In the genomic region with DNA sequence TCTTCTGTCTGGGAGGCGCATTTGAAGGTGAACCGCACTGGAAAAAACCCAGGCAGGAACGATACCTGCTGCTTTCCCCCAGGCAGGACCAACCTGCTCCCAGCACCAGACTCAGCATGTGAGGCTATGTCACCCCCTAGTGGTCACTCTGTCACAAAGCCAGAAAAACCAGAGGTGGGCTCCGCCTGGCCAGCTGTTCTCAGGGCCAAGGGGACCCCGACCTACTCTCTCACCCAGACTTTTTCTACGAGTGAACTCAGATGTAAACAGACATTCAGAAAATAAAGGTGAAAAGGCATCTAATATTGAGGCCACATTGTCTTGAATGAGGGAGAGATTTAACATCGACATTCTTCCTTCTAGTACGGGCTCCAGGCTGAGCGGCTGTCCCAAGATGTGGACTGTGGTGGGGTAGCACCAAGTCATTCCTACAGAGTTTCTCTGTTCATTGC, we compare ENCODE assay signal across 8 cellular contexts.
DNase-seq lines count a peak whose midpoint lies in the region; ATAC-seq and TF ChIP-seq lines count a peak whose summit lies in the region.

No MANE protein-coding gene starts in this region.

- H3K9me3 ChIP-seq in CD4-positive, alpha-beta T cell (ENCODE audit: control insufficient read depth, low read length), result no peaks in the 10 kb centered on the region

- no peaks in the 10 kb centered on the region for H3K27me3 Mint-ChIP-seq in CD4-positive, alpha-beta T cell
- H3K27me3 Mint-ChIP-seq in WTC11 (ENCODE audit: low read depth), result peaks cover 8% of the 10 kb centered on the region
- H3K27me3 Mint-ChIP-seq in central memory CD8-positive, alpha-beta T cell, result no peaks in the 10 kb centered on the region

- no peak overlapping the region for H3K27ac ChIP-seq in CD4-positive, alpha-beta T cell (ENCODE audit: low read depth, low read length)

- no peaks in the 10 kb centered on the region for H3K9me3 Mint-ChIP-seq in CD4-positive, alpha-beta T cell
- no peaks in the 10 kb centered on the region for H3K9me3 Mint-ChIP-seq in WTC11
- H3K9me3 Mint-ChIP-seq in central memory CD8-positive, alpha-beta T cell, result no peaks in the 10 kb centered on the region

- CTCF ChIA-PET in CD4-positive, alpha-beta T cell (lab: Charles Lee), result interaction anchor here (0.6 to 1.2 kb wide), 4 partner anchors 11 to 126 kb away, joined by 3 to 4 read pairs (median 4); no protein-coding TSS in a partner anchor
- CTCF ChIA-PET in WTC11 (lab: Charles Lee), result interaction anchor here (0.6 to 5.7 kb wide), 42 partner anchors 8 to 665 kb away, joined by 3 to 35 read pairs (median 5); a partner anchor contains a TSS

- POLR2A ChIA-PET in CD4-positive, alpha-beta T cell (lab: Charles Lee), result interaction anchor here (0.6 kb wide), 1 partner anchor 118 kb away, joined by 3 read pairs; a partner anchor contains a TSS
- POLR2A ChIA-PET in WTC11 (lab: Charles Lee), result no interaction called here

- H3K27ac Mint-ChIP-seq in CD4-positive, alpha-beta T cell, result peak overlapping the region; percentile 67
- H3K27ac Mint-ChIP-seq in WTC11, result no peak overlapping the region
- H3K27ac Mint-ChIP-seq in central memory CD8-positive, alpha-beta T cell (ENCODE audit: low read depth), result peak overlapping the region; percentile 47

- H3K4me3 Mint-ChIP-seq in CD4-positive, alpha-beta T cell, result no peak overlapping the region
- H3K4me3 Mint-ChIP-seq in WTC11, result no peak overlapping the region
- no peak overlapping the region for H3K4me3 Mint-ChIP-seq in central memory CD8-positive, alpha-beta T cell

- peaks cover 40% of the 10 kb centered on the region for H3K4me1 Mint-ChIP-seq in CD4-positive, alpha-beta T cell (ENCODE audit: low read depth)
- peaks cover 35% of the 10 kb centered on the region for H3K4me1 Mint-ChIP-seq in WTC11
- peaks cover 20% of the 10 kb centered on the region for H3K4me1 Mint-ChIP-seq in central memory CD8-positive, alpha-beta T cell

- no peaks in the 10 kb centered on the region for H3K36me3 Mint-ChIP-seq in CD4-positive, alpha-beta T cell (ENCODE audit: low read depth)
- H3K36me3 Mint-ChIP-seq in WTC11, result no peaks in the 10 kb centered on the region
- H3K36me3 Mint-ChIP-seq in central memory CD8-positive, alpha-beta T cell (ENCODE audit: insufficient read depth), result peaks cover 7% of the 10 kb centered on the region

- H3K27me3 ChIP-seq in CD4-positive, alpha-beta T cell (ENCODE audit: control insufficient read depth, insufficient read depth, low read length), result no peaks in the 10 kb centered on the region

- peak; percentile 97 for TF ChIP-seq CTCF in CD4-positive, alpha-beta T cell (IDR thresholded peaks at IDR 0.05)
- TF ChIP-seq CTCF in WTC11 (IDR thresholded peaks at IDR 0.05), result peak; percentile 88

- ATAC-seq in CD4-positive, alpha-beta T cell (ENCODE audit: poor library complexity), result peak; percentile 46
- ATAC-seq in GM21447 (IDR thresholded peaks at IDR 0.05; ENCODE audit: unreplicated experiment) (peak; percentile 61), WTC11 (peak; percentile 79), GM18519 (IDR thresholded peaks at IDR 0.05; ENCODE audit: low FRiP score, unreplicated experiment) (no peak)
- no peak for ATAC-seq in central memory CD8-positive, alpha-beta T cell (replicated peaks; ENCODE audit: extremely low read depth, poor library complexity, severe bottlenecking)

- intact Hi-C loops in CD4-positive, alpha-beta T cell (cut with DNase I, micrococcal nuclease), result loop anchor here (1.0 to 10.0 kb wide), 9 partner anchors 133 to 443 kb away; no protein-coding TSS in a partner anchor

- peak; percentile 31 to 54 (median 42) for DNase-seq in CD4-positive, alpha-beta T cell
- DNase-seq in NCI-H1930 (lab: John Stamatoyannopoulos, UW), result peak; percentile 39 to 56
- DNase-seq in WTC11 (ENCODE audit: low spot score), result peak; percentile 78
- peak; percentile 22 to 27 for DNase-seq in central memory CD8-positive, alpha-beta T cell (ENCODE audit: low spot score in 2 of 2)
- peak; percentile 73 for DNase-seq in kidney tubule cell (ENCODE audit: low spot score)
- DNase-seq in stimulated activated CD4-positive, alpha-beta T cell treated with anti-CD3 and anti-CD28 coated beads, TNF-alpha, amount 100 ng/mL, for 24 hours (ENCODE audit: low read depth in 3 of 3), result peak; percentile 38 to 46 (median 42)

TF ChIP-seq in WTC11, 78 proteins besides CTCF, POLR2A, EP300 and RAD21:
- TF ChIP-seq MXD4 (CRISPR knock-in tag; IDR thresholded peaks at IDR 0.05; ENCODE audit: borderline replicate concordance) (no peak), NFYB (CRISPR knock-in tag; conservative IDR thresholded peaks at IDR 0.05; ENCODE audit: low read depth) (no peak), TEAD1 (CRISPR knock-in tag; IDR thresholded peaks at IDR 0.05) (no peak), ZNF219 (CRISPR knock-in tag; IDR thresholded peaks at IDR 0.05; ENCODE audit: borderline replicate concordance) (no peak)
- TF ChIP-seq, protein P1, sequence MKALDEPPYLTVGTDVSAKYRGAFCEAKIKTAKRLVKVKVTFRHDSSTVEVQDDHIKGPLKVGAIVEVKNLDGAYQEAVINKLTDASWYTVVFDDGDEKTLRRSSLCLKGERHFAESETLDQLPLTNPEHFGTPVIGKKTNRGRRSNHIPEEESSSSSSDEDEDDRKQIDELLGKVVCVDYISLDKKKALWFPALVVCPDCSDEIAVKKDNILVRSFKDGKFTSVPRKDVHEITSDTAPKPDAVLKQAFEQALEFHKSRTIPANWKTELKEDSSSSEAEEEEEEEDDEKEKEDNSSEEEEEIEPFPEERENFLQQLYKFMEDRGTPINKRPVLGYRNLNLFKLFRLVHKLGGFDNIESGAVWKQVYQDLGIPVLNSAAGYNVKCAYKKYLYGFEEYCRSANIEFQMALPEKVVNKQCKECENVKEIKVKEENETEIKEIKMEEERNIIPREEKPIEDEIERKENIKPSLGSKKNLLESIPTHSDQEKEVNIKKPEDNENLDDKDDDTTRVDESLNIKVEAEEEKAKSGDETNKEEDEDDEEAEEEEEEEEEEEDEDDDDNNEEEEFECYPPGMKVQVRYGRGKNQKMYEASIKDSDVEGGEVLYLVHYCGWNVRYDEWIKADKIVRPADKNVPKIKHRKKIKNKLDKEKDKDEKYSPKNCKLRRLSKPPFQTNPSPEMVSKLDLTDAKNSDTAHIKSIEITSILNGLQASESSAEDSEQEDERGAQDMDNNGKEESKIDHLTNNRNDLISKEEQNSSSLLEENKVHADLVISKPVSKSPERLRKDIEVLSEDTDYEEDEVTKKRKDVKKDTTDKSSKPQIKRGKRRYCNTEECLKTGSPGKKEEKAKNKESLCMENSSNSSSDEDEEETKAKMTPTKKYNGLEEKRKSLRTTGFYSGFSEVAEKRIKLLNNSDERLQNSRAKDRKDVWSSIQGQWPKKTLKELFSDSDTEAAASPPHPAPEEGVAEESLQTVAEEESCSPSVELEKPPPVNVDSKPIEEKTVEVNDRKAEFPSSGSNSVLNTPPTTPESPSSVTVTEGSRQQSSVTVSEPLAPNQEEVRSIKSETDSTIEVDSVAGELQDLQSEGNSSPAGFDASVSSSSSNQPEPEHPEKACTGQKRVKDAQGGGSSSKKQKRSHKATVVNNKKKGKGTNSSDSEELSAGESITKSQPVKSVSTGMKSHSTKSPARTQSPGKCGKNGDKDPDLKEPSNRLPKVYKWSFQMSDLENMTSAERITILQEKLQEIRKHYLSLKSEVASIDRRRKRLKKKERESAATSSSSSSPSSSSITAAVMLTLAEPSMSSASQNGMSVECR (CRISPR knock-in tag; IDR thresholded peaks at IDR 0.05; ENCODE audit: borderline replicate concordance), result no peak

Comparison
In these comparisons a context has a peak if more than half of its experiments do, and no peak if none do; other contexts are left out.
1. ATAC-seq: peak in CD4-positive, alpha-beta T cell (single experiment), GM21447 (single experiment) and WTC11 (single experiment); none in central memory CD8-positive, alpha-beta T cell (single experiment) and GM18519 (single experiment).
2. DNase-seq: peak in every context shown above with its lines; median percentile 78 in WTC11; 73 in kidney tubule cell; 48 in NCI-H1930; 42 in CD4-positive, alpha-beta T cell; 42 in stimulated activated CD4-positive, alpha-beta T cell treated with anti-CD3 and anti-CD28 coated beads, TNF-alpha, amount 100 ng/mL, for 24 hours; 24 in central memory CD8-positive, alpha-beta T cell.